ENCODE assay signal across 9 cellular contexts in genomic region chr17:19766421-19767270, GRCh38. TPM values are rescaled to one million over a fixed set of nuclear protein-coding genes. Genes with fewer than 3 reads are reported as not detected.
A peak's percentile ranks its signal among the peaks of the same experiment; 100 is the strongest.
DNase-seq lines count a peak whose midpoint lies in the region; ATAC-seq and TF ChIP-seq lines count a peak whose summit lies in the region.
"Had no signal": no experiment of that assay in that cellular context is flagged by ENCODE, and none has a peak within 500 bp of the region (broad histone marks: within the 10 kb centered on the region; RNA-seq: fewer than 3 reads in every experiment).

No MANE protein-coding gene starts in this region.

- peak; percentile 87 for ATAC-seq in central memory CD8-positive, alpha-beta T cell (replicated peaks; ENCODE audit: extremely low read depth, poor library complexity, severe bottlenecking)
- ATAC-seq in left lung: peak; percentile 94
- ATAC-seq in GM18520 (IDR thresholded peaks at IDR 0.05; ENCODE audit: unreplicated experiment): no peak

- in situ Hi-C loops in Caki2 (cut with HindIII; ENCODE audit: low pct_unique_long_range_greater_than_20kb, low sequenced_read_pairs): no loop called here

- peak; percentile 91 to 94 for TF ChIP-seq CTCF in left lung (IDR thresholded peaks at IDR 0.05)

- H3K4me1 ChIP-seq in left lung: peaks cover 0 to 4% of the 10 kb centered on the region in 2 donors

- no peak overlapping the region for H3K4me3 Mint-ChIP-seq in central memory CD8-positive, alpha-beta T cell

- intact Hi-C loops in left lung (cut with DNase I): loop anchor here (2.0 to 10.0 kb wide), 2 partner anchors 252 kb away; no protein-coding TSS in a partner anchor

- H3K9me3 ChIP-seq in left lung: no peaks in the 10 kb centered on the region

- H3K27ac ChIP-seq in left lung: no peak overlapping the region

- no peaks in the 10 kb centered on the region for H3K36me3 Mint-ChIP-seq in central memory CD8-positive, alpha-beta T cell (ENCODE audit: insufficient read depth)

- peaks cover 15% of the 10 kb centered on the region for H3K4me1 Mint-ChIP-seq in central memory CD8-positive, alpha-beta T cell

- H3K27me3 ChIP-seq in left lung: no peaks in the 10 kb centered on the region

- H3K36me3 ChIP-seq in left lung: peaks cover 0 to under 1% of the 10 kb centered on the region in 2 donors

- no peak overlapping the region for H3K4me3 ChIP-seq in left lung

- no peak overlapping the region for H3K27ac Mint-ChIP-seq in central memory CD8-positive, alpha-beta T cell (ENCODE audit: low read depth)

- DNase-seq in Caki2 (ENCODE audit: low read depth) (peak; percentile 54), HCEC 1CT (peak; percentile 32), NCI-H2227 treated with DMSO at 0.1 percent for 48 hours (lab: John Stamatoyannopoulos, UW) (peak; percentile 46), left lung (peak; percentile 74 to 94)
- peak; percentile 75 to 76 for DNase-seq in activated CD4-positive, alpha-beta T cell treated with anti-CD3 and anti-CD28 coated beads for 24 hours (ENCODE audit: low read depth in 2 of 2)
- peak; percentile 47 to 65 for DNase-seq in central memory CD8-positive, alpha-beta T cell (ENCODE audit: low spot score in 2 of 2)
- DNase-seq in stimulated activated CD4-positive, alpha-beta T cell treated with anti-CD3 and anti-CD28 coated beads, TNF-alpha, amount 100 ng/mL, for 24 hours (ENCODE audit: low read depth in 3 of 3): peak; percentile 54 to 78 (median 57)

- H3K27me3 Mint-ChIP-seq in central memory CD8-positive, alpha-beta T cell: peaks cover 9% of the 10 kb centered on the region

- H3K9me3 Mint-ChIP-seq in central memory CD8-positive, alpha-beta T cell: no peaks in the 10 kb centered on the region

RNA-seq across cellular contexts. Expression of gene ALDH3A1, which starts 18.5 kb away (rescaled TPM):
- total RNA-seq in Caki2 (2014; rRNA removed; shearing (Covaris generic); ENCODE audit: low replicate concordance): not detected in 2 replicates
- 1 to 10 TPM; 1.2 to 4.7 TPM for total RNA-seq in left lung
- total RNA-seq: T-helper 1 cell treated with Interleukin-12 subunit alpha and Interleukin-12 subunit beta and Interleukin-4 antibody, amounts not matched to agents 30 ng/mL and 1 ng/mL, for 36 hours had no signal

RNA-seq across cellular contexts. Expression of gene SLC47A2, which starts 50.3 kb away (rescaled TPM):
- total RNA-seq in Caki2 (2014; rRNA removed; shearing (Covaris generic); ENCODE audit: low replicate concordance): 44.7 and 62.1 TPM in 2 replicates
- total RNA-seq in left lung: not detected
- total RNA-seq: T-helper 1 cell treated with Interleukin-12 subunit alpha and Interleukin-12 subunit beta and Interleukin-4 antibody, amounts not matched to agents 30 ng/mL and 1 ng/mL, for 36 hours had no signal

Comparison
In these comparisons a context has a peak if more than half of its experiments do, and no peak if none do; other contexts are left out.
1. DNase-seq: peak in every context shown above with its lines; median percentile 84 in left lung; 76 in activated CD4-positive, alpha-beta T cell treated with anti-CD3 and anti-CD28 coated beads for 24 hours; 57 in stimulated activated CD4-positive, alpha-beta T cell treated with anti-CD3 and anti-CD28 coated beads, TNF-alpha, amount 100 ng/mL, for 24 hours; 56 in central memory CD8-positive, alpha-beta T cell; 54 in Caki2; 46 in NCI-H2227 treated with DMSO at 0.1 percent for 48 hours; 32 in HCEC 1CT.
2. RNA of gene SLC47A2, which starts 50.3 kb away (total RNA-seq): 44.7 to 62.1 TPM in Caki2; not detected in left lung; every median in the first group is over 10 times any median in the second.